ENCODE assay signal across 14 cellular contexts in genomic region chr14:61379639-61380184, GRCh38. TPM values are rescaled to one million over a fixed set of nuclear protein-coding genes. Genes with fewer than 3 reads are reported as not detected.
DNase-seq lines count a peak whose midpoint lies in the region; ATAC-seq and TF ChIP-seq lines count a peak whose summit lies in the region.
"Had no signal": no experiment of that assay in that cellular context is flagged by ENCODE, and none has a peak within 500 bp of the region (broad histone marks: within the 10 kb centered on the region; RNA-seq: fewer than 3 reads in every experiment).

No MANE protein-coding gene starts in this region.

- peak; percentile 55 to 56 for ATAC-seq in activated T-cell treated with anti-CD3 and anti-CD28 coated beads, Interleukin-2, amount 50 U/mL, for 4 hours
- peak; percentile 39 for ATAC-seq in GM21576 (IDR thresholded peaks at IDR 0.05; ENCODE audit: unreplicated experiment)
- peak; percentile 27 for ATAC-seq in activated T-helper 17 cell treated with anti-CD3 and anti-CD28 coated beads, Interleukin-2, amount 50 U/mL, for 72 hours (replicated peaks)
- ATAC-seq in SK-N-SH treated with all-trans-retinoic acid at 6 μM for 48 hours = no peak

- peaks cover 74% of the 10 kb centered on the region for H3K4me1 Mint-ChIP-seq in activated T-cell treated with anti-CD3 and anti-CD28 coated beads, Interleukin-2, amount 50 U/mL, for 4 hours (ENCODE audit: low read depth)
- peaks cover 57% of the 10 kb centered on the region for H3K4me1 Mint-ChIP-seq in activated T-helper 17 cell treated with anti-CD3 and anti-CD28 coated beads, Interleukin-2, amount 50 U/mL, for 72 hours
- peaks cover 10% of the 10 kb centered on the region for H3K4me1 Mint-ChIP-seq in stimulated activated naive CD8-positive, alpha-beta T cell treated with anti-CD3 and anti-CD28 coated beads, Interleukin-15, Interleukin-2, amounts not matched to agents 100 ng/mL and 50 ng/mL, for 24 hours (ENCODE audit: low read depth)
- H3K4me1 Mint-ChIP-seq: neural crest cell had no signal

- no peaks in the 10 kb centered on the region for H3K27me3 Mint-ChIP-seq in activated T-cell treated with anti-CD3 and anti-CD28 coated beads, Interleukin-2, amount 50 U/mL, for 4 hours (ENCODE audit: low read depth)
- H3K27me3 Mint-ChIP-seq in activated T-helper 17 cell treated with anti-CD3 and anti-CD28 coated beads, Interleukin-2, amount 50 U/mL, for 72 hours = no peaks in the 10 kb centered on the region
- H3K27me3 Mint-ChIP-seq in stimulated activated naive CD8-positive, alpha-beta T cell treated with anti-CD3 and anti-CD28 coated beads, Interleukin-15, Interleukin-2, amounts not matched to agents 100 ng/mL and 50 ng/mL, for 24 hours = no peaks in the 10 kb centered on the region

- H3K4me3 Mint-ChIP-seq in activated T-cell treated with anti-CD3 and anti-CD28 coated beads, Interleukin-2, amount 50 U/mL, for 4 hours = peak overlapping the region; percentile 33
- no peak overlapping the region for H3K4me3 Mint-ChIP-seq in activated T-helper 17 cell treated with anti-CD3 and anti-CD28 coated beads, Interleukin-2, amount 50 U/mL, for 72 hours
- H3K4me3 Mint-ChIP-seq in stimulated activated naive CD8-positive, alpha-beta T cell treated with anti-CD3 and anti-CD28 coated beads, Interleukin-15, Interleukin-2, amounts not matched to agents 100 ng/mL and 50 ng/mL, for 24 hours = peak overlapping the region; percentile 51
- H3K4me3 Mint-ChIP-seq: neural crest cell had no signal

- peak overlapping the region; percentile 68 for H3K27ac Mint-ChIP-seq in activated T-helper 17 cell treated with anti-CD3 and anti-CD28 coated beads, Interleukin-2, amount 50 U/mL, for 72 hours
- H3K27ac Mint-ChIP-seq in stimulated activated naive CD8-positive, alpha-beta T cell treated with anti-CD3 and anti-CD28 coated beads, Interleukin-15, Interleukin-2, amounts not matched to agents 100 ng/mL and 50 ng/mL, for 24 hours = peak overlapping the region; percentile 76

- H3K9me3 Mint-ChIP-seq in activated T-cell treated with anti-CD3 and anti-CD28 coated beads, Interleukin-2, amount 50 U/mL, for 4 hours = peaks cover 8% of the 10 kb centered on the region
- no peaks in the 10 kb centered on the region for H3K9me3 Mint-ChIP-seq in activated T-helper 17 cell treated with anti-CD3 and anti-CD28 coated beads, Interleukin-2, amount 50 U/mL, for 72 hours
- H3K9me3 Mint-ChIP-seq in stimulated activated naive CD8-positive, alpha-beta T cell treated with anti-CD3 and anti-CD28 coated beads, Interleukin-15, Interleukin-2, amounts not matched to agents 100 ng/mL and 50 ng/mL, for 24 hours = no peaks in the 10 kb centered on the region

- DNase-seq in activated T-cell treated with anti-CD3 and anti-CD28 coated beads, Interleukin-2, amount 50 U/mL, for 4 hours = no peak
- no peak for DNase-seq in activated T-cell treated with anti-CD3 and anti-CD28 coated beads for 4 hours
- no peak for DNase-seq in hepatic stellate cell (ENCODE audit: low spot score)
- no peak for DNase-seq in SIG-M5 (lab: John Stamatoyannopoulos, UW)
- DNase-seq: cerebellar nuclear complex, mammary epithelial cell, NCI-H1417 treated with DMSO at 0.1 percent for 48 hours, NCI-H2227 treated with DMSO at 0.1 percent for 48 hours, testis had no signal

- H3K36me3 Mint-ChIP-seq in activated T-cell treated with anti-CD3 and anti-CD28 coated beads, Interleukin-2, amount 50 U/mL, for 4 hours (ENCODE audit: insufficient read depth) = peaks cover 59% of the 10 kb centered on the region
- peaks cover 81% of the 10 kb centered on the region for H3K36me3 Mint-ChIP-seq in activated T-helper 17 cell treated with anti-CD3 and anti-CD28 coated beads, Interleukin-2, amount 50 U/mL, for 72 hours (ENCODE audit: low read depth)
- H3K36me3 Mint-ChIP-seq in stimulated activated naive CD8-positive, alpha-beta T cell treated with anti-CD3 and anti-CD28 coated beads, Interleukin-15, Interleukin-2, amounts not matched to agents 100 ng/mL and 50 ng/mL, for 24 hours (ENCODE audit: low read depth) = peaks cover 81% of the 10 kb centered on the region

TF ChIP-seq in SK-N-SH treated with all-trans-retinoic acid at 6 μM for 48 hours, 23 proteins besides CTCF, POLR2A, EP300 and RAD21:
- TF ChIP-seq BACH2 (CRISPR knock-in tag; IDR thresholded peaks at IDR 0.05; ENCODE audit: borderline replicate concordance) (no peak), CREB5 (CRISPR knock-in tag; IDR thresholded peaks at IDR 0.05; ENCODE audit: low read depth) (no peak), TCF4 (CRISPR knock-in tag; IDR thresholded peaks at IDR 0.05; ENCODE audit: borderline replicate concordance) (no peak), ZNF70 (CRISPR knock-in tag; IDR thresholded peaks at IDR 0.05) (no peak), RARB (CRISPR knock-in tag; IDR thresholded peaks at IDR 0.05) (no peak), ZNF8 (CRISPR knock-in tag; IDR thresholded peaks at IDR 0.05) (no peak), CSRNP3 (CRISPR knock-in tag; IDR thresholded peaks at IDR 0.05) (no peak), PATZ1 (CRISPR knock-in tag; IDR thresholded peaks at IDR 0.05; ENCODE audit: borderline replicate concordance) (no peak), ZFP30 (CRISPR knock-in tag; IDR thresholded peaks at IDR 0.05) (no peak), ZNF565 (CRISPR knock-in tag; conservative IDR thresholded peaks at IDR 0.05; ENCODE audit: low read depth) (no peak), SNAI2 (CRISPR knock-in tag; IDR thresholded peaks at IDR 0.05) (no peak), ZC3H10 (CRISPR knock-in tag; IDR thresholded peaks at IDR 0.05) (no peak), TSHZ2 (CRISPR knock-in tag; IDR thresholded peaks at IDR 0.05) (no peak), ARNTL (CRISPR knock-in tag; IDR thresholded peaks at IDR 0.05; ENCODE audit: borderline replicate concordance, low read depth) (no peak), CSDC2 (CRISPR knock-in tag; IDR thresholded peaks at IDR 0.05) (no peak)

RNA-seq across cellular contexts. Expression of gene PRKCH, which starts 58.3 kb away (rescaled TPM):
- total RNA-seq in activated T-cell treated with anti-CD3 and anti-CD28 coated beads, Interleukin-2, amount 50 U/mL, for 4 hours = 100 to 1,000 TPM; 109 to 141 (median 134) TPM
- total RNA-seq in activated T-helper 17 cell treated with anti-CD3 and anti-CD28 coated beads, Interleukin-2, amount 50 U/mL, for 72 hours = 100 to 1,000 TPM; 127 to 148 TPM
